ENCODE assay signal across 1 cellular context in the genomic region with DNA sequence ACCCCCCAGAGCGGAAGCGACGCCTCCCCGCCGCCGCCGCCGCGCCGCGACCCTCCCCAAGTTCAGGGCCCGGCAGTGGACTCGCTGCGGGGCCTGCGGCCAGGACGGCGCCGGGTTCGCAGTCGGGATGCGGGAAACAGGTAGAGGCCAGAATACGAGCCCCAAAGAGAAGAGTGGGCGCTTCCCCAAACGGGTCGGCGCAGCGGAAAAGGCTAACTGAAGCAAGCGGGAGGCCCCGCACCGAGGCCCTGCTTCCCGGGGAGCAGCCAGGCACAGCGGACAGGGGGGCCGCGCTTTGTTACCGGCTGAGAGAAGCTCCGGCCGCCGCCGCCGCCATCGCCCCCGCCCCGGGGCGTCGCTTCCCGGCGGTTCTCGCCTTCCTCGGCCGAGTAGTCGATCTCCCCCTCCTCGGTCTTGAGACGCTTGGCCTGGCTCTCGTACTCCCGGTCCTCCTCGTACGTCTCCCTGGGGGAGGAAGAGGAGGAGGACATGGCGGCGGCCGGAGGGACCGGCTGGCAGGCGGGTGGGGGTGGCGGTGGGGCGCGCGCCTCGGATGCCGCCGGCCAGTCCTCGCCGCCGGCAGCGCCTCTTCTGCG.
A peak's percentile ranks its signal among the peaks of the same experiment; 100 is the strongest.
TF ChIP-seq lines count a peak whose summit lies in the region.

No MANE protein-coding gene starts in this region.

TF ChIP-seq in HepG2, 621 proteins besides CTCF, POLR2A, EP300 and RAD21 (continued from another document and continues in another):
- TF ChIP-seq, protein P1, sequence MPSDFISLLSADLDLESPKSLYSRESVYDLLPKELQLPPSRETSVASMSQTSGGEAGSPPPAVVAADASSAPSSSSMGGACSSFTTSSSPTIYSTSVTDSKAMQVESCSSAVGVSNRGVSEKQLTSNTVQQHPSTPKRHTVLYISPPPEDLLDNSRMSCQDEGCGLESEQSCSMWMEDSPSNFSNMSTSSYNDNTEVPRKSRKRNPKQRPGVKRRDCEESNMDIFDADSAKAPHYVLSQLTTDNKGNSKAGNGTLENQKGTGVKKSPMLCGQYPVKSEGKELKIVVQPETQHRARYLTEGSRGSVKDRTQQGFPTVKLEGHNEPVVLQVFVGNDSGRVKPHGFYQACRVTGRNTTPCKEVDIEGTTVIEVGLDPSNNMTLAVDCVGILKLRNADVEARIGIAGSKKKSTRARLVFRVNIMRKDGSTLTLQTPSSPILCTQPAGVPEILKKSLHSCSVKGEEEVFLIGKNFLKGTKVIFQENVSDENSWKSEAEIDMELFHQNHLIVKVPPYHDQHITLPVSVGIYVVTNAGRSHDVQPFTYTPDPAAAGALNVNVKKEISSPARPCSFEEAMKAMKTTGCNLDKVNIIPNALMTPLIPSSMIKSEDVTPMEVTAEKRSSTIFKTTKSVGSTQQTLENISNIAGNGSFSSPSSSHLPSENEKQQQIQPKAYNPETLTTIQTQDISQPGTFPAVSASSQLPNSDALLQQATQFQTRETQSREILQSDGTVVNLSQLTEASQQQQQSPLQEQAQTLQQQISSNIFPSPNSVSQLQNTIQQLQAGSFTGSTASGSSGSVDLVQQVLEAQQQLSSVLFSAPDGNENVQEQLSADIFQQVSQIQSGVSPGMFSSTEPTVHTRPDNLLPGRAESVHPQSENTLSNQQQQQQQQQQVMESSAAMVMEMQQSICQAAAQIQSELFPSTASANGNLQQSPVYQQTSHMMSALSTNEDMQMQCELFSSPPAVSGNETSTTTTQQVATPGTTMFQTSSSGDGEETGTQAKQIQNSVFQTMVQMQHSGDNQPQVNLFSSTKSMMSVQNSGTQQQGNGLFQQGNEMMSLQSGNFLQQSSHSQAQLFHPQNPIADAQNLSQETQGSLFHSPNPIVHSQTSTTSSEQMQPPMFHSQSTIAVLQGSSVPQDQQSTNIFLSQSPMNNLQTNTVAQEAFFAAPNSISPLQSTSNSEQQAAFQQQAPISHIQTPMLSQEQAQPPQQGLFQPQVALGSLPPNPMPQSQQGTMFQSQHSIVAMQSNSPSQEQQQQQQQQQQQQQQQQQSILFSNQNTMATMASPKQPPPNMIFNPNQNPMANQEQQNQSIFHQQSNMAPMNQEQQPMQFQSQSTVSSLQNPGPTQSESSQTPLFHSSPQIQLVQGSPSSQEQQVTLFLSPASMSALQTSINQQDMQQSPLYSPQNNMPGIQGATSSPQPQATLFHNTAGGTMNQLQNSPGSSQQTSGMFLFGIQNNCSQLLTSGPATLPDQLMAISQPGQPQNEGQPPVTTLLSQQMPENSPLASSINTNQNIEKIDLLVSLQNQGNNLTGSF (CRISPR knock-in tag; IDR thresholded peaks at IDR 0.05): peak; percentile 68; the same call in 1 of the 2 replicates
- TF ChIP-seq SAFB2 (CRISPR knock-in tag; IDR thresholded peaks at IDR 0.05; ENCODE audit: borderline replicate concordance, low read depth): peak; percentile 63; the same call in 1 of the 2 replicates
- peak; percentile 99 for TF ChIP-seq AGO2 (optimal IDR thresholded peaks at IDR 0.05; ENCODE audit: low read depth, low read length)
- peak; percentile 6 for TF ChIP-seq ASH2L (IDR thresholded peaks at IDR 0.05; ENCODE audit: insufficient read length, low read depth, low read length)
- peak; percentile 87; the same call in 1 of the 2 replicates for TF ChIP-seq ZBTB7A (CRISPR knock-in tag; IDR thresholded peaks at IDR 0.05)
- TF ChIP-seq STAG1 (CRISPR knock-in tag; IDR thresholded peaks at IDR 0.05): no peak
- TF ChIP-seq, protein P2, sequence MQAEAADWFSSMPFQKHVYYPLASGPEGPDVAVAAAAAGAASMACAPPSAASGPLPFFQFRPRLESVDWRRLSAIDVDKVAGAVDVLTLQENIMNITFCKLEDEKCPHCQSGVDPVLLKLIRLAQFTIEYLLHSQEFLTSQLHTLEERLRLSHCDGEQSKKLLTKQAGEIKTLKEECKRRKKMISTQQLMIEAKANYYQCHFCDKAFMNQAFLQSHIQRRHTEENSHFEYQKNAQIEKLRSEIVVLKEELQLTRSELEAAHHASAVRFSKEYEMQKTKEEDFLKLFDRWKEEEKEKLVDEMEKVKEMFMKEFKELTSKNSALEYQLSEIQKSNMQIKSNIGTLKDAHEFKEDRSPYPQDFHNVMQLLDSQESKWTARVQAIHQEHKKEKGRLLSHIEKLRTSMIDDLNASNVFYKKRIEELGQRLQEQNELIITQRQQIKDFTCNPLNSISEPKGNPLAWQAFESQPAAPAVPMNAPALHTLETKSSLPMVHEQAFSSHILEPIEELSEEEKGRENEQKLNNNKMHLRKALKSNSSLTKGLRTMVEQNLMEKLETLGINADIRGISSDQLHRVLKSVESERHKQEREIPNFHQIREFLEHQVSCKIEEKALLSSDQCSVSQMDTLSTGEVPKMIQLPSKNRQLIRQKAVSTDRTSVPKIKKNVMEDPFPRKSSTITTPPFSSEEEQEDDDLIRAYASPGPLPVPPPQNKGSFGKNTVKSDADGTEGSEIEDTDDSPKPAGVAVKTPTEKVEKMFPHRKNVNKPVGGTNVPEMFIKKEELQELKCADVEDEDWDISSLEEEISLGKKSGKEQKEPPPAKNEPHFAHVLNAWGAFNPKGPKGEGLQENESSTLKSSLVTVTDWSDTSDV (CRISPR knock-in tag; IDR thresholded peaks at IDR 0.05): no peak; the same call in none of the 2 replicates
- TF ChIP-seq WIZ (CRISPR knock-in tag; IDR thresholded peaks at IDR 0.05): no peak
- TF ChIP-seq NFYB (CRISPR knock-in tag; IDR thresholded peaks at IDR 0.05): 0 out of 2 replicates have a peak, but pooled peaks have one; percentile 11
- 0 out of 2 replicates have a peak, but pooled peaks have one; percentile 26 for TF ChIP-seq PHF20 (CRISPR knock-in tag; IDR thresholded peaks at IDR 0.05)
- peak; percentile 29 for TF ChIP-seq ZNF563 (CRISPR knock-in tag; IDR thresholded peaks at IDR 0.05)
- TF ChIP-seq ZNF143 (CRISPR knock-in tag; IDR thresholded peaks at IDR 0.05): 0 out of 2 replicates have a peak, but pooled peaks have one; percentile 12
- TF ChIP-seq, protein P3, sequence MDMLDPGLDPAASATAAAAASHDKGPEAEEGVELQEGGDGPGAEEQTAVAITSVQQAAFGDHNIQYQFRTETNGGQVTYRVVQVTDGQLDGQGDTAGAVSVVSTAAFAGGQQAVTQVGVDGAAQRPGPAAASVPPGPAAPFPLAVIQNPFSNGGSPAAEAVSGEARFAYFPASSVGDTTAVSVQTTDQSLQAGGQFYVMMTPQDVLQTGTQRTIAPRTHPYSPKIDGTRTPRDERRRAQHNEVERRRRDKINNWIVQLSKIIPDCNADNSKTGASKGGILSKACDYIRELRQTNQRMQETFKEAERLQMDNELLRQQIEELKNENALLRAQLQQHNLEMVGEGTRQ (IDR thresholded peaks at IDR 0.05; ENCODE audit: low read depth, low read length): no peak
- TF ChIP-seq, protein P3 (CRISPR knock-in tag; IDR thresholded peaks at IDR 0.05; ENCODE audit: borderline replicate concordance): no peak
- TF ChIP-seq TMF1 (CRISPR knock-in tag; IDR thresholded peaks at IDR 0.05; ENCODE audit: low read depth): no peak
- TF ChIP-seq, protein P4, sequence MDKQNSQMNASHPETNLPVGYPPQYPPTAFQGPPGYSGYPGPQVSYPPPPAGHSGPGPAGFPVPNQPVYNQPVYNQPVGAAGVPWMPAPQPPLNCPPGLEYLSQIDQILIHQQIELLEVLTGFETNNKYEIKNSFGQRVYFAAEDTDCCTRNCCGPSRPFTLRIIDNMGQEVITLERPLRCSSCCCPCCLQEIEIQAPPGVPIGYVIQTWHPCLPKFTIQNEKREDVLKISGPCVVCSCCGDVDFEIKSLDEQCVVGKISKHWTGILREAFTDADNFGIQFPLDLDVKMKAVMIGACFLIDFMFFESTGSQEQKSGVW (CRISPR knock-in tag; IDR thresholded peaks at IDR 0.05; ENCODE audit: borderline replicate concordance): no peak
- no peak for TF ChIP-seq CHD4 (IDR thresholded peaks at IDR 0.05; ENCODE audit: borderline replicate concordance, low read length)
- 0 out of 2 replicates have a peak, but pooled peaks have one; percentile 57 for TF ChIP-seq ZNF20 (CRISPR knock-in tag; IDR thresholded peaks at IDR 0.05)
- no peak for TF ChIP-seq FOXA3 (CRISPR knock-in tag; IDR thresholded peaks at IDR 0.05)
- peak; percentile 28; the same call in 1 of the 2 replicates for TF ChIP-seq NR1H2 (CRISPR knock-in tag; IDR thresholded peaks at IDR 0.05; ENCODE audit: borderline replicate concordance, low read depth)
- TF ChIP-seq ZNF33B (CRISPR knock-in tag; IDR thresholded peaks at IDR 0.05): 0 out of 2 replicates have a peak, but pooled peaks have one; percentile 29
- TF ChIP-seq, protein P5, sequence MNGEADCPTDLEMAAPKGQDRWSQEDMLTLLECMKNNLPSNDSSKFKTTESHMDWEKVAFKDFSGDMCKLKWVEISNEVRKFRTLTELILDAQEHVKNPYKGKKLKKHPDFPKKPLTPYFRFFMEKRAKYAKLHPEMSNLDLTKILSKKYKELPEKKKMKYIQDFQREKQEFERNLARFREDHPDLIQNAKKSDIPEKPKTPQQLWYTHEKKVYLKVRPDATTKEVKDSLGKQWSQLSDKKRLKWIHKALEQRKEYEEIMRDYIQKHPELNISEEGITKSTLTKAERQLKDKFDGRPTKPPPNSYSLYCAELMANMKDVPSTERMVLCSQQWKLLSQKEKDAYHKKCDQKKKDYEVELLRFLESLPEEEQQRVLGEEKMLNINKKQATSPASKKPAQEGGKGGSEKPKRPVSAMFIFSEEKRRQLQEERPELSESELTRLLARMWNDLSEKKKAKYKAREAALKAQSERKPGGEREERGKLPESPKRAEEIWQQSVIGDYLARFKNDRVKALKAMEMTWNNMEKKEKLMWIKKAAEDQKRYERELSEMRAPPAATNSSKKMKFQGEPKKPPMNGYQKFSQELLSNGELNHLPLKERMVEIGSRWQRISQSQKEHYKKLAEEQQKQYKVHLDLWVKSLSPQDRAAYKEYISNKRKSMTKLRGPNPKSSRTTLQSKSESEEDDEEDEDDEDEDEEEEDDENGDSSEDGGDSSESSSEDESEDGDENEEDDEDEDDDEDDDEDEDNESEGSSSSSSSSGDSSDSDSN (CRISPR knock-in tag; IDR thresholded peaks at IDR 0.05): peak; percentile 75; the same call in 1 of the 2 replicates
- peak; percentile 82 for TF ChIP-seq ZFY (CRISPR knock-in tag; IDR thresholded peaks at IDR 0.05)
- TF ChIP-seq, protein P6, sequence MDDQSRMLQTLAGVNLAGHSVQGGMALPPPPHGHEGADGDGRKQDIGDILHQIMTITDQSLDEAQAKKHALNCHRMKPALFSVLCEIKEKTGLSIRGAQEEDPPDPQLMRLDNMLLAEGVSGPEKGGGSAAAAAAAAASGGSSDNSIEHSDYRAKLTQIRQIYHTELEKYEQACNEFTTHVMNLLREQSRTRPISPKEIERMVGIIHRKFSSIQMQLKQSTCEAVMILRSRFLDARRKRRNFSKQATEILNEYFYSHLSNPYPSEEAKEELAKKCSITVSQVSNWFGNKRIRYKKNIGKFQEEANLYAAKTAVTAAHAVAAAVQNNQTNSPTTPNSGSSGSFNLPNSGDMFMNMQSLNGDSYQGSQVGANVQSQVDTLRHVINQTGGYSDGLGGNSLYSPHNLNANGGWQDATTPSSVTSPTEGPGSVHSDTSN (CRISPR knock-in tag; IDR thresholded peaks at IDR 0.05; ENCODE audit: borderline replicate concordance): 0 out of 2 replicates have a peak, but pooled peaks have one; percentile 41
- no peak for TF ChIP-seq ZNF496 (CRISPR knock-in tag; IDR thresholded peaks at IDR 0.05; ENCODE audit: insufficient replicate concordance)
- 0 out of 2 replicates have a peak, but pooled peaks have one; percentile 62 for TF ChIP-seq MLLT10 (CRISPR knock-in tag; IDR thresholded peaks at IDR 0.05)
- peak; percentile 80; the same call in 1 of the 2 replicates for TF ChIP-seq SNAI1 (CRISPR knock-in tag; IDR thresholded peaks at IDR 0.05; ENCODE audit: borderline replicate concordance)
- no peak for TF ChIP-seq IKZF1 (IDR thresholded peaks at IDR 0.05)
- TF ChIP-seq SMARCE1 (IDR thresholded peaks at IDR 0.05; ENCODE audit: borderline replicate concordance): no peak
- 0 out of 2 replicates have a peak, but pooled peaks have one; percentile 27 for TF ChIP-seq SIN3A (IDR thresholded peaks at IDR 0.05; ENCODE audit: borderline replicate concordance, low read depth, low read length)
- TF ChIP-seq ZNF441 (CRISPR knock-in tag; IDR thresholded peaks at IDR 0.05; ENCODE audit: borderline replicate concordance): peak; percentile 54
- TF ChIP-seq, protein P7, sequence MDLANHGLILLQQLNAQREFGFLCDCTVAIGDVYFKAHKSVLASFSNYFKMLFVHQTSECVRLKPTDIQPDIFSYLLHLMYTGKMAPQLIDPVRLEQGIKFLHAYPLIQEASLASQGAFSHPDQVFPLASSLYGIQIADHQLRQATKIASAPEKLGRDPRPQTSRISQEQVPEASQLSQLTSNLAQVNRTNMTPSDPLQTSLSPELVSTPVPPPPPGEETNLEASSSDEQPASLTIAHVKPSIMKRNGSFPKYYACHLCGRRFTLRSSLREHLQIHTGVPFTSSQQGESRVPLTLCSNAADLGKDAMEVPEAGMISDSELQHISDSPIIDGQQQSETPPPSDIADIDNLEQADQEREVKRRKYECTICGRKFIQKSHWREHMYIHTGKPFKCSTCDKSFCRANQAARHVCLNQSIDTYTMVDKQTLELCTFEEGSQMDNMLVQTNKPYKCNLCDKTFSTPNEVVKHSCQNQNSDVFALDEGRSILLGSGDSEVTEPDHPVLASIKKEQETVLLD (CRISPR knock-in tag; IDR thresholded peaks at IDR 0.05; ENCODE audit: low read depth): peak; percentile 10; the same call in 1 of the 2 replicates
- 0 out of 2 replicates have a peak, but pooled peaks have one; percentile 15 for TF ChIP-seq ZNF616 (CRISPR knock-in tag; IDR thresholded peaks at IDR 0.05; ENCODE audit: low read depth)
- no peak for TF ChIP-seq SMAD3 (CRISPR knock-in tag; IDR thresholded peaks at IDR 0.05)
- TF ChIP-seq KLF6 (CRISPR knock-in tag; IDR thresholded peaks at IDR 0.05): peak; percentile 11; the same call in 1 of the 2 replicates
- TF ChIP-seq PHF5A (CRISPR knock-in tag; IDR thresholded peaks at IDR 0.05; ENCODE audit: low read depth, unreplicated experiment): peak; percentile 3
- TF ChIP-seq CBX1 (IDR thresholded peaks at IDR 0.05; ENCODE audit: low read depth): peak; percentile 2
- TF ChIP-seq ZNF44 (CRISPR knock-in tag; IDR thresholded peaks at IDR 0.05): peak; percentile 64; the same call in 1 of the 2 replicates
- peak; percentile 79 for TF ChIP-seq KDM5B (CRISPR knock-in tag; IDR thresholded peaks at IDR 0.05; ENCODE audit: borderline replicate concordance)
- peak; percentile 95 for TF ChIP-seq RBFOX2 (IDR thresholded peaks at IDR 0.05; ENCODE audit: low read depth, low read length)
- no peak for TF ChIP-seq SP2 (CRISPR knock-in tag; IDR thresholded peaks at IDR 0.05)
- TF ChIP-seq ZFX (CRISPR knock-in tag; IDR thresholded peaks at IDR 0.05; ENCODE audit: low read depth): peak; percentile 53
- no peak for TF ChIP-seq ZZZ3 (CRISPR knock-in tag; IDR thresholded peaks at IDR 0.05; ENCODE audit: borderline replicate concordance)
- 0 out of 2 replicates have a peak, but pooled peaks have one; percentile 47 for TF ChIP-seq ZNF557 (CRISPR knock-in tag; IDR thresholded peaks at IDR 0.05)
- TF ChIP-seq, protein P8, sequence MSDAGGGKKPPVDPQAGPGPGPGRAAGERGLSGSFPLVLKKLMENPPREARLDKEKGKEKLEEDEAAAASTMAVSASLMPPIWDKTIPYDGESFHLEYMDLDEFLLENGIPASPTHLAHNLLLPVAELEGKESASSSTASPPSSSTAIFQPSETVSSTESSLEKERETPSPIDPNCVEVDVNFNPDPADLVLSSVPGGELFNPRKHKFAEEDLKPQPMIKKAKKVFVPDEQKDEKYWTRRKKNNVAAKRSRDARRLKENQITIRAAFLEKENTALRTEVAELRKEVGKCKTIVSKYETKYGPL (CRISPR knock-in tag; IDR thresholded peaks at IDR 0.05): 0 out of 2 replicates have a peak, but pooled peaks have one; percentile 33
